In the genomic region with DNA sequence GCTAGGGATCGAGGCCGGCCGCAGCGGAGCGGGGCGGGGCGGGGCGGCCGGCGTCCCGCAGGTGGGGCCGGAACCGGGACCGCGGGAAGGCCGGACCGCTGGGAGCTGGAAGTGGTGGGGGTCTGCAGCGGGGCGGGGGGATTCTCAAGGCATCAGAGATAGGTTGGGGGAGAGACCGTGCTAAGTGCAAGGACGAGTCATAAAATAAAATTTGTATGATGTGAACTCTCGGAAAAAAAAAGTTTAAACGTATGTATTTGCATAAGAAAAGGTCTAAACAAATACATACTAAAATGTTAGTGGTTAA, we compare ENCODE assay signal across 8 cellular contexts. TPM values are rescaled to one million over a fixed set of nuclear protein-coding genes. Genes with fewer than 3 reads are reported as not detected.
DNase-seq lines count a peak whose midpoint lies in the region; ATAC-seq and TF ChIP-seq lines count a peak whose summit lies in the region.

A gene with protein sequence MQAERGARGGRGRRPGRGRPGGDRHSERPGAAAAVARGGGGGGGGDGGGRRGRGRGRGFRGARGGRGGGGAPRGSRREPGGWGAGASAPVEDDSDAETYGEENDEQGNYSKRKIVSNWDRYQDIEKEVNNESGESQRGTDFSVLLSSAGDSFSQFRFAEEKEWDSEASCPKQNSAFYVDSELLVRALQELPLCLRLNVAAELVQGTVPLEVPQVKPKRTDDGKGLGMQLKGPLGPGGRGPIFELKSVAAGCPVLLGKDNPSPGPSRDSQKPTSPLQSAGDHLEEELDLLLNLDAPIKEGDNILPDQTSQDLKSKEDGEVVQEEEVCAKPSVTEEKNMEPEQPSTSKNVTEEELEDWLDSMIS (minus strand): TSS at position 25 of the 307 bp plus-strand sequence. CDS start 158 bp downstream, outside the sequence.

- no peaks in the 10 kb centered on the region for H3K9me3 Mint-ChIP-seq in activated naive CD8-positive, alpha-beta T cell treated with anti-CD3 and anti-CD28 coated beads for 36 hours

- H3K27ac Mint-ChIP-seq in activated naive CD8-positive, alpha-beta T cell treated with anti-CD3 and anti-CD28 coated beads for 36 hours = peak within 1 kb of the TSS; percentile 88

- no peaks in the 10 kb centered on the region for H3K27me3 Mint-ChIP-seq in activated naive CD8-positive, alpha-beta T cell treated with anti-CD3 and anti-CD28 coated beads for 36 hours

- H3K4me3 Mint-ChIP-seq in activated naive CD8-positive, alpha-beta T cell treated with anti-CD3 and anti-CD28 coated beads for 36 hours = peak within 1 kb of the TSS; percentile 91

- H3F3A ChIP-seq in smooth muscle cell (ENCODE audit: low read depth) = no peaks in the 10 kb centered on the region

- peaks cover 12% of the 10 kb centered on the region for H3K79me2 ChIP-seq in smooth muscle cell (ENCODE audit: low read depth)

- WGBS in iPS DF 6.9 (ENCODE audit: insufficient coverage, insufficient read length) = no CpG with 5 or more reads among the region's 23 CpGs
- 1% methylated on average over 23 of the region's 23 CpGs for WGBS in smooth muscle cell (ENCODE audit: low lambda C conversion rate)

- H3K4me2 ChIP-seq in smooth muscle cell = peak within 1 kb of the TSS; percentile 89

- H4K20me1 ChIP-seq in smooth muscle cell (ENCODE audit: low read depth) = no peaks in the 10 kb centered on the region

- no peaks in the 10 kb centered on the region for H3K36me3 ChIP-seq in iPS DF 6.9 (ENCODE audit: control insufficient read depth, insufficient read depth, low read length)
- H3K36me3 ChIP-seq in smooth muscle cell (ENCODE audit: low read depth) = no peaks in the 10 kb centered on the region

- TF ChIP-seq CTCF in smooth muscle cell (IDR thresholded peaks at IDR 0.05; ENCODE audit: borderline replicate concordance, insufficient read depth, poor library complexity, severe bottlenecking) = no peak

- peak within 1 kb of the TSS; percentile 51 for H3K4me3 ChIP-seq in iPS DF 6.9 (ENCODE audit: low read length)
- peak within 1 kb of the TSS; percentile 63 for H3K4me3 ChIP-seq in smooth muscle cell

- H3K27ac ChIP-seq in iPS DF 6.9 (ENCODE audit: low read length) (no peak within 1 kb of the TSS), smooth muscle cell (ENCODE audit: low read depth) (peak within 1 kb of the TSS; percentile 58)

- H3K9ac ChIP-seq in smooth muscle cell (ENCODE audit: low read depth) = peak within 1 kb of the TSS; percentile 61

- H3K4me1 ChIP-seq in iPS DF 6.9 (ENCODE audit: control insufficient read depth, insufficient read depth, low read length) = no peaks in the 10 kb centered on the region
- peaks cover 6% of the 10 kb centered on the region for H3K4me1 ChIP-seq in smooth muscle cell (ENCODE audit: low read depth)

- peaks cover 24% of the 10 kb centered on the region for H3K4me1 Mint-ChIP-seq in activated naive CD8-positive, alpha-beta T cell treated with anti-CD3 and anti-CD28 coated beads for 36 hours

- H3K9me3 ChIP-seq in iPS DF 6.9 (ENCODE audit: control insufficient read depth, insufficient read depth, low read length) = no peaks in the 10 kb centered on the region
- no peaks in the 10 kb centered on the region for H3K9me3 ChIP-seq in smooth muscle cell (replicated peaks; ENCODE audit: low read depth)

- DNase-seq in activated naive CD8-positive, alpha-beta T cell treated with anti-CD3 and anti-CD28 coated beads for 36 hours = no peak
- no peak for DNase-seq in iPS DF 6.9 (ENCODE audit: low read depth, low spot score)
- no peak for DNase-seq in smooth muscle cell (lab: John Stamatoyannopoulos, UW; ENCODE audit: unreplicated experiment)
- no peak for DNase-seq in NK-92 treated with Interleukin-12 subunit alpha and Interleukin-12 subunit beta, amount 100 ng/mL, for 24 hours (lab: John Stamatoyannopoulos, UW)
- DNase-seq in midbrain (lab: John Stamatoyannopoulos, UW) = no peak

- ATAC-seq in HG02943 (IDR thresholded peaks at IDR 0.05; ENCODE audit: low read depth, unreplicated experiment) (peak; percentile 6), HG03280 (IDR thresholded peaks at IDR 0.05; ENCODE audit: unreplicated experiment) (no peak), GM21515 (IDR thresholded peaks at IDR 0.05; ENCODE audit: unreplicated experiment) (no peak)

- peak within 1 kb of the TSS; percentile 73 for H2AFZ ChIP-seq in smooth muscle cell (ENCODE audit: low read depth)

- H3K36me3 Mint-ChIP-seq in activated naive CD8-positive, alpha-beta T cell treated with anti-CD3 and anti-CD28 coated beads for 36 hours = no peaks in the 10 kb centered on the region

- H3K27me3 ChIP-seq in iPS DF 6.9 (ENCODE audit: control insufficient read depth, insufficient read depth, low read length) (peaks cover 8% of the 10 kb centered on the region; the same call in 1 of the 2 replicates), smooth muscle cell (ENCODE audit: low read depth) (no peaks in the 10 kb centered on the region)

RNA-seq across cellular contexts. Expression of the gene that starts here (rescaled TPM):
- total RNA-seq in activated naive CD8-positive, alpha-beta T cell treated with anti-CD3 and anti-CD28 coated beads for 36 hours = 10 to 100 TPM; 14.9 to 15.3 TPM
- 8.2 and 10.6 TPM in 2 replicates for total RNA-seq in smooth muscle cell
- 15.2 and 15.7 TPM in 2 replicates for polyA plus RNA-seq in smooth muscle cell
